24 cellular contexts compared by ENCODE assay signal in genomic region chr1:169563650-169564049, GRCh38. TPM values are rescaled to one million over a fixed set of nuclear protein-coding genes. Genes with fewer than 3 reads are reported as not detected.
"Had no signal": no experiment of that assay in that cellular context is flagged by ENCODE, and none has a peak within 500 bp of the region (broad histone marks: within the 10 kb centered on the region; RNA-seq: fewer than 3 reads in every experiment).

No MANE protein-coding gene starts in this region.

- ATAC-seq: PC-3, SK-N-SH treated with all-trans-retinoic acid at 6 μM for 48 hours had no signal

- FAIRE-seq: RCC 7860 had no signal

- H3K36me3 ChIP-seq: breast epithelium, SJSA1 had no signal

- H3K4me3 ChIP-seq: breast epithelium, SJSA1 had no signal

- H3K4me1 ChIP-seq: breast epithelium, SJSA1 had no signal

- H3K9me3 ChIP-seq: SJSA1 had no signal

- DNase-seq: activated CD4-positive, alpha-beta memory T cell treated with anti-CD3 and anti-CD28 coated beads, Interleukin-2, amount 10 ng/mL, durations not matched to agents 7 days and 5 days; activated CD4-positive, alpha-beta T cell treated with anti-CD3 and anti-CD28 coated beads for 1 hour; activated CD4-positive, alpha-beta T cell treated with anti-CD3 and anti-CD28 coated beads, Interleukin-2, amount 50 U/mL, for 1 hour; activated effector memory CD4-positive, alpha-beta T cell treated with Interleukin-2 at 50 U/mL for 16 hours; activated naive CD4-positive, alpha-beta T cell; activated T-cell treated with anti-CD3 and anti-CD28 coated beads for 4 hours; aorta; caudate nucleus; IMR-90; Kasumi-1; KBM-7; NCI-H1105; NCI-H1436; NCI-H1694 treated with DMSO at 0.1 percent for 48 hours; NCI-H2081; NCI-H510A treated with DMSO at 0.1 percent for 48 hours; NCI-H69; PC-3; SHP77; SW 1271 had no signal

- H3K27me3 ChIP-seq: breast epithelium had no signal

- H3K27ac ChIP-seq: breast epithelium, SJSA1 had no signal

RNA-seq across cellular contexts. Expression of gene F5, which starts 22.6 kb away (rescaled TPM):
- total RNA-seq: IMR-90, PC-3, SJSA1 had no signal
- polyA plus RNA-seq: IMR-90 had no signal
